Comparison of ENCODE assay signal across 11 cellular contexts in genomic region chr17:69506489-69506888, GRCh38.
DNase-seq lines count a peak whose midpoint lies in the region; ATAC-seq and TF ChIP-seq lines count a peak whose summit lies in the region.
"Had no signal": no experiment of that assay in that cellular context is flagged by ENCODE, and none has a peak within 500 bp of the region (broad histone marks: within the 10 kb centered on the region; RNA-seq: fewer than 3 reads in every experiment).

No MANE protein-coding gene starts in this region.

- in situ Hi-C loops in KBM-7 (cut with MboI; ENCODE audit: low pct_unique_long_range_greater_than_20kb, low sequenced_read_pairs) (no loop called here), astrocyte of the spinal cord (cut with HindIII; ENCODE audit: low sequenced_read_pairs) (no loop called here)

- peak; percentile 17 for TF ChIP-seq CTCF in GM06990 (IDR thresholded peaks at IDR 0.05; ENCODE audit: insufficient read depth, low read length, poor library complexity, severe bottlenecking)
- peak; percentile 43 for TF ChIP-seq CTCF in astrocyte of the spinal cord (IDR thresholded peaks at IDR 0.05; ENCODE audit: low read depth, low read length)
- TF ChIP-seq CTCF in neural crest cell (conservative IDR thresholded peaks at IDR 0.05), result peak; percentile 53
- TF ChIP-seq CTCF in upper lobe of left lung (IDR thresholded peaks at IDR 0.05), result no peak

- H3K27me3 ChIP-seq in GM06990 (replicated peaks; ENCODE audit: control insufficient read depth, insufficient read depth, low read length), result no peaks in the 10 kb centered on the region
- no peaks in the 10 kb centered on the region for H3K27me3 ChIP-seq in upper lobe of left lung

- H3K9me3 Mint-ChIP-seq in neural crest cell, result no peaks in the 10 kb centered on the region
- H3K9me3 Mint-ChIP-seq: activated CD4-positive, alpha-beta T cell treated with anti-CD3 and anti-CD28 coated beads, Interleukin-2, amount 10 ng/mL, durations not matched to agents 7 days and 5 days had no signal

- H3K36me3 Mint-ChIP-seq in neural crest cell (ENCODE audit: low read depth), result peaks cover 18% of the 10 kb centered on the region

- ATAC-seq in upper lobe of left lung (ENCODE audit: low FRiP score in 2 of 2) (no peak), HG02759 (IDR thresholded peaks at IDR 0.05; ENCODE audit: unreplicated experiment) (no peak)

- TF ChIP-seq POLR2A in upper lobe of left lung (IDR thresholded peaks at IDR 0.05), result no peak

- TF ChIP-seq EP300 in upper lobe of left lung (IDR thresholded peaks at IDR 0.05), result no peak

- H3K36me3 ChIP-seq in GM06990 (ENCODE audit: control insufficient read depth, insufficient read depth, low read length) (no peaks in the 10 kb centered on the region), upper lobe of left lung (no peaks in the 10 kb centered on the region)

- no peak for DNase-seq in GM06990 (ENCODE audit: extremely low read depth, insufficient read length)
- DNase-seq in KBM-7, result peak; percentile 7
- DNase-seq in astrocyte of the spinal cord (ENCODE audit: low read depth, low spot score), result no peak
- no peak for DNase-seq in neural crest cell (ENCODE audit: low read depth, low spot score)
- DNase-seq in upper lobe of left lung, result no peak
- no peak for DNase-seq in NCI-H1048 (lab: John Stamatoyannopoulos, UW)
- DNase-seq in AML-193 (lab: John Stamatoyannopoulos, UW), result no peak
- DNase-seq: activated CD4-positive, alpha-beta T cell treated with anti-CD3 and anti-CD28 coated beads, Interleukin-2, amount 10 ng/mL, durations not matched to agents 7 days and 5 days; hippocampal formation had no signal

- WGBS in upper lobe of left lung, 2 donors, result 100% methylated on average over 1 of the region's 1 CpG

- H3K4me3 ChIP-seq in GM06990 (replicated peaks; ENCODE audit: low read depth, low read length) (no peak overlapping the region), astrocyte of the spinal cord (ENCODE audit: low read depth, low read length) (no peak overlapping the region), upper lobe of left lung (no peak overlapping the region)

- no peak overlapping the region for H3K4me3 Mint-ChIP-seq in neural crest cell
- H3K4me3 Mint-ChIP-seq: activated CD4-positive, alpha-beta T cell treated with anti-CD3 and anti-CD28 coated beads, Interleukin-2, amount 10 ng/mL, durations not matched to agents 7 days and 5 days had no signal

- H3K9me3 ChIP-seq in upper lobe of left lung, result no peaks in the 10 kb centered on the region

- H3K27ac ChIP-seq in upper lobe of left lung, result no peak overlapping the region

- H3K4me1 ChIP-seq in upper lobe of left lung, result peaks cover 0 to 14% (median 6%) of the 10 kb centered on the region in 4 donors

- peaks cover 32% of the 10 kb centered on the region for H3K4me1 Mint-ChIP-seq in neural crest cell

- no peaks in the 10 kb centered on the region for H3K27me3 Mint-ChIP-seq in neural crest cell (ENCODE audit: low read depth)
- H3K27me3 Mint-ChIP-seq: activated CD4-positive, alpha-beta T cell treated with anti-CD3 and anti-CD28 coated beads, Interleukin-2, amount 10 ng/mL, durations not matched to agents 7 days and 5 days; brain had no signal

- no peak overlapping the region for H3K27ac Mint-ChIP-seq in neural crest cell (ENCODE audit: unreplicated experiment)
- H3K27ac Mint-ChIP-seq: activated CD4-positive, alpha-beta T cell treated with anti-CD3 and anti-CD28 coated beads, Interleukin-2, amount 10 ng/mL, durations not matched to agents 7 days and 5 days; brain had no signal

Comparison
In these comparisons a context has a peak if more than half of its experiments do, and no peak if none do; other contexts are left out.
1. CTCF ChIP-seq: peak in GM06990 (single experiment), astrocyte of the spinal cord (single experiment) and neural crest cell (single experiment); none in upper lobe of left lung (0 of 6).